In the genomic region with DNA sequence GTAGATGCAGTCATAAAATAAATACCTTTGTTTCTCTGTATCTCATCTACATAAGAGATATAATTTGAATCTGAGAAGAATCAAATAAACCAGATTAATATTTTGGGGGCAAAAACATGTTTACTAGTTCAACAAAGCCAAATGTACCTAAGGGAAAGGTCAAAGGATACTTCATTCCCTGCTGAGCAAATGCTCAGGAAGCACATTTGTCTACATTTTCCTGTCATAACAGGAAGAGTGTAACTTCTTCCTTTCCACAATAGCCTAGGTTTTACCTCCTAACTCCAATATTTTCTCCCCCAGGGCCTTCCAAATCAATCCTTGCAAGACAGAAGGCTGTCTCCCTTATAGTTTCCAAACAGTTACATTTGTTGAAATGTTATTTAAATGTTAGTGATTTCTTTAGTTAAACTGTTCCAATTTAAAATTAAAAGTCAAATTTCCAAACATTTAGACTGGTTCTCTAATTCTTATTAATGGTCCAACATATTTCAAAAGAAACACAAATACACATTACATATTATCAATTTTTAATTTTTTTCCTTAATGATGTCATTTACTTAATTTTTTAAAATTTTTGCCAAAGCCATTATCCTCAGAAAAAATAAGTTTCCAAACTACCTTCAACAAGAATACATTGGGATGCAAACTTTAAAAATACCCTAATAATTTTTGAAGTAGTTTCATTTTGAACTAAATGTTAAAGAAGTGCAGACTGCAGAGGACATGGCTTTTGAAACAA, we compare ENCODE assay signal across 15 cellular contexts.
DNase-seq lines count a peak whose midpoint lies in the region; ATAC-seq and TF ChIP-seq lines count a peak whose summit lies in the region.
"Had no signal": no experiment of that assay in that cellular context is flagged by ENCODE, and none has a peak within 500 bp of the region (broad histone marks: within the 10 kb centered on the region; RNA-seq: fewer than 3 reads in every experiment).

No MANE protein-coding gene starts in this region.

- H3K4me3 ChIP-seq in BLaER1 treated with 17β-estradiol and CSF1 and Interleukin-3, amounts not matched to agents 10 nM and 100 nM: peak overlapping the region in 9 of 10 experiments; percentile 12 to 90 (median 45); a peak in 14 of 20 replicates
- peak overlapping the region; percentile 60 for H3K4me3 ChIP-seq in MM.1S (ENCODE audit: low read length)
- no peak overlapping the region for H3K4me3 ChIP-seq in gastroesophageal sphincter
- H3K4me3 ChIP-seq: colonic mucosa had no signal

- H3K4me3 Mint-ChIP-seq in endothelial cell (ENCODE audit: unreplicated experiment) (peak overlapping the region; percentile 60), neural crest cell (no peak overlapping the region)
- H3K4me3 Mint-ChIP-seq: activated naive CD4-positive, alpha-beta T cell treated with anti-CD3 and anti-CD28 coated beads, Interleukin-2, amount 10 ng/mL, durations not matched to agents 7 days and 5 days had no signal

- H3K9ac ChIP-seq in BLaER1 treated with 17β-estradiol and CSF1 and Interleukin-3, amounts not matched to agents 10 nM and 100 nM: peak overlapping the region in 10 of 11 experiments; percentile 48 to 95 (median 86); a peak in 16 of 22 replicates
- peak overlapping the region; percentile 88; the same call in 1 of the 2 replicates for H3K9ac ChIP-seq in MM.1S (ENCODE audit: low read length)

- H4K20me1 ChIP-seq in BLaER1 treated with 17β-estradiol and CSF1 and Interleukin-3, amounts not matched to agents 10 nM and 100 nM: peaks cover 0 to 77% (median 19%) of the 10 kb centered on the region in 11 experiments; a peak in 12 of 22 replicates
- peaks cover 10% of the 10 kb centered on the region for H4K20me1 ChIP-seq in MM.1S (ENCODE audit: insufficient read depth, low read length)

- H3K36me3 ChIP-seq in BLaER1 treated with 17β-estradiol and CSF1 and Interleukin-3, amounts not matched to agents 10 nM and 100 nM: peaks cover 31 to 100% (median 71%) of the 10 kb centered on the region in 11 experiments
- peaks cover 13% of the 10 kb centered on the region for H3K36me3 ChIP-seq in MM.1S (replicated peaks; ENCODE audit: insufficient read depth, low read length)
- H3K36me3 ChIP-seq in gastroesophageal sphincter: no peaks in the 10 kb centered on the region
- H3K36me3 ChIP-seq: colonic mucosa had no signal

- H3K9me2 ChIP-seq in MM.1S (replicated peaks; ENCODE audit: insufficient read depth, low read length): no peaks in the 10 kb centered on the region

- H3K9me3 Mint-ChIP-seq in endothelial cell (ENCODE audit: unreplicated experiment) (no peaks in the 10 kb centered on the region), neural crest cell (peaks cover 3% of the 10 kb centered on the region)
- H3K9me3 Mint-ChIP-seq: activated naive CD4-positive, alpha-beta T cell treated with anti-CD3 and anti-CD28 coated beads, Interleukin-2, amount 10 ng/mL, durations not matched to agents 7 days and 5 days had no signal

- H3K4me1 Mint-ChIP-seq in endothelial cell (ENCODE audit: unreplicated experiment): peaks cover 77% of the 10 kb centered on the region
- H3K4me1 Mint-ChIP-seq in neural crest cell: peaks cover 56% of the 10 kb centered on the region
- H3K4me1 Mint-ChIP-seq: activated naive CD4-positive, alpha-beta T cell treated with anti-CD3 and anti-CD28 coated beads, Interleukin-2, amount 10 ng/mL, durations not matched to agents 7 days and 5 days had no signal

- no peaks in the 10 kb centered on the region for H3K27me3 ChIP-seq in BLaER1 treated with 17β-estradiol and CSF1 and Interleukin-3, amounts not matched to agents 10 nM and 100 nM
- H3K27me3 ChIP-seq in MM.1S (replicated peaks; ENCODE audit: insufficient read depth, low read length) (no peaks in the 10 kb centered on the region), gastroesophageal sphincter (no peaks in the 10 kb centered on the region)
- H3K27me3 ChIP-seq: colonic mucosa had no signal

- H3K27ac Mint-ChIP-seq in endothelial cell (ENCODE audit: unreplicated experiment) (peak overlapping the region; percentile 99), neural crest cell (ENCODE audit: unreplicated experiment) (peak overlapping the region; percentile 83)
- H3K27ac Mint-ChIP-seq: activated naive CD4-positive, alpha-beta T cell treated with anti-CD3 and anti-CD28 coated beads, Interleukin-2, amount 10 ng/mL, durations not matched to agents 7 days and 5 days had no signal

- peak overlapping the region; percentile 80 to 100 (median 90) for H3K4me2 ChIP-seq in BLaER1 treated with 17β-estradiol and CSF1 and Interleukin-3, amounts not matched to agents 10 nM and 100 nM
- peak overlapping the region; percentile 90 for H3K4me2 ChIP-seq in MM.1S (ENCODE audit: low read depth, low read length)

- H3F3A ChIP-seq in MM.1S (ENCODE audit: insufficient read depth, low read length): peaks cover 31% of the 10 kb centered on the region

- TF ChIP-seq CTCF in MM.1S (IDR thresholded peaks at IDR 0.05; ENCODE audit: low read length) (no peak), endothelial cell (IDR thresholded peaks at IDR 0.05; ENCODE audit: unreplicated experiment) (no peak), neural crest cell (conservative IDR thresholded peaks at IDR 0.05) (no peak), gastroesophageal sphincter (IDR thresholded peaks at IDR 0.05) (no peak), GM20000 (IDR thresholded peaks at IDR 0.05; ENCODE audit: extremely low read depth, missing control alignments) (no peak)

- peak overlapping the region; percentile 43 to 99 (median 95); a peak in 21 of 22 replicates for H3K27ac ChIP-seq in BLaER1 treated with 17β-estradiol and CSF1 and Interleukin-3, amounts not matched to agents 10 nM and 100 nM
- H3K27ac ChIP-seq in MM.1S (ENCODE audit: low read length): peak overlapping the region; percentile 97; the same call in 1 of the 2 replicates
- peak overlapping the region in 2 of 4 donors; percentile 26 to 56 for H3K27ac ChIP-seq in gastroesophageal sphincter
- H3K27ac ChIP-seq: colonic mucosa had no signal

- DNase-seq in MM.1S (no peak), endothelial cell (ENCODE audit: low spot score) (no peak), neural crest cell (ENCODE audit: low read depth, low spot score) (no peak), islet precursor cell (no peak), GM20000 (ENCODE audit: low spot score) (no peak)
- DNase-seq: activated CD4-positive, alpha-beta T cell treated with anti-CD3 and anti-CD28 coated beads, Interleukin-2, amount 50 U/mL, for 48 hours; activated naive CD4-positive, alpha-beta T cell treated with anti-CD3 and anti-CD28 coated beads, Interleukin-2, amount 10 ng/mL, durations not matched to agents 7 days and 5 days; colonic mucosa; IMR-90; NCI-H1048; NCI-H774; stimulated activated CD4-positive, alpha-beta T cell treated with anti-CD3 and anti-CD28 coated beads, Interleukin-4, amount 100 ng/mL, for 1 hour had no signal

- peaks cover 76 to 100% (median 91%) of the 10 kb centered on the region in 10 experiments for H3K4me1 ChIP-seq in BLaER1 treated with 17β-estradiol and CSF1 and Interleukin-3, amounts not matched to agents 10 nM and 100 nM
- H3K4me1 ChIP-seq in MM.1S (ENCODE audit: low read length): peaks cover 54% of the 10 kb centered on the region
- H3K4me1 ChIP-seq in gastroesophageal sphincter: peaks cover 0 to 32% (median 0%) of the 10 kb centered on the region in 3 donors
- H3K4me1 ChIP-seq: colonic mucosa had no signal

- peaks cover 4% of the 10 kb centered on the region for H3K36me3 Mint-ChIP-seq in endothelial cell (ENCODE audit: low read depth, unreplicated experiment)
- no peaks in the 10 kb centered on the region for H3K36me3 Mint-ChIP-seq in neural crest cell (ENCODE audit: low read depth)
- H3K36me3 Mint-ChIP-seq: activated naive CD4-positive, alpha-beta T cell treated with anti-CD3 and anti-CD28 coated beads, Interleukin-2, amount 10 ng/mL, durations not matched to agents 7 days and 5 days had no signal

- H2AFZ ChIP-seq in MM.1S (ENCODE audit: low read length): no peak overlapping the region

- H3K27me3 Mint-ChIP-seq in endothelial cell (ENCODE audit: unreplicated experiment): peaks cover 4% of the 10 kb centered on the region
- H3K27me3 Mint-ChIP-seq in neural crest cell (ENCODE audit: low read depth): no peaks in the 10 kb centered on the region

- H3K79me2 ChIP-seq in MM.1S (ENCODE audit: low read length): peaks cover 100% of the 10 kb centered on the region

- ATAC-seq in HG02571 (IDR thresholded peaks at IDR 0.05; ENCODE audit: unreplicated experiment) (no peak), gastroesophageal sphincter (no peak)

- TF ChIP-seq EP300 in gastroesophageal sphincter (IDR thresholded peaks at IDR 0.05): no peak

- H3K9me3 ChIP-seq in BLaER1 treated with 17β-estradiol and CSF1 and Interleukin-3, amounts not matched to agents 10 nM and 100 nM (replicated peaks in 1 of 11): no peaks in the 10 kb centered on the region
- H3K9me3 ChIP-seq in MM.1S (replicated peaks; ENCODE audit: insufficient read depth, low read length): no peaks in the 10 kb centered on the region
- no peaks in the 10 kb centered on the region for H3K9me3 ChIP-seq in gastroesophageal sphincter
- H3K9me3 ChIP-seq: colonic mucosa had no signal

- no peak for TF ChIP-seq POLR2A in gastroesophageal sphincter (IDR thresholded peaks at IDR 0.05)

Comparison
In these comparisons a context has a peak if more than half of its experiments do, and no peak if none do; other contexts are left out.
1. H3K4me3 ChIP-seq: peak in BLaER1 treated with 17β-estradiol and CSF1 and Interleukin-3, amounts not matched to agents 10 nM and 100 nM (9 of 10) and MM.1S (single experiment); none in gastroesophageal sphincter (0 of 2).